ENCODE assay signal across 8 cellular contexts in genomic region chr14:45526715-45527549, GRCh38.
A peak's percentile ranks its signal among the peaks of the same experiment; 100 is the strongest.
DNase-seq lines count a peak whose midpoint lies in the region; ATAC-seq, FAIRE-seq and TF ChIP-seq lines count a peak whose summit lies in the region.

No MANE protein-coding gene starts in this region.

- H3K27ac ChIP-seq in A549 (no peak overlapping the region), neural progenitor cell (no peak overlapping the region)

- DNase-seq in A549 (ENCODE audit: low read depth in 1 of 2, low spot score in 1 of 2) (peak; percentile 20 to 57), HK-2 (ENCODE audit: unreplicated experiment) (peak; percentile 45), NCI-H526 (lab: John Stamatoyannopoulos, UW) (peak; percentile 2 to 44), dermis blood vessel endothelial cell (peak; percentile 1), neural progenitor cell (ENCODE audit: low spot score) (peak; percentile 81)
- no peak for DNase-seq in stimulated activated naive CD4-positive, alpha-beta T cell treated with Interleukin-2 at 50 U/mL for 16 hours (lab: John Stamatoyannopoulos, UW)
- DNase-seq in activated CD4-positive, alpha-beta T cell treated with anti-CD3 and anti-CD28 coated beads, Interleukin-2, amount 50 U/mL, for 4 hours: no peak

- no peaks in the 10 kb centered on the region for H3K27me3 ChIP-seq in neural progenitor cell

- CTCF ChIA-PET in A549 (lab: Yijun Ruan, JAX): interaction anchor here (1.1 kb wide), 1 partner anchor 9 kb away, joined by 3 read pairs; no protein-coding TSS in a partner anchor

- peak overlapping the region; percentile 8 for H3K27ac Mint-ChIP-seq in neural progenitor cell

- no peaks in the 10 kb centered on the region for H3K27me3 Mint-ChIP-seq in neural progenitor cell (ENCODE audit: insufficient read depth, low read depth)

- peak; percentile 32 to 59; a peak in 3 of 5 replicates for TF ChIP-seq RAD21 in A549 (conservative IDR thresholded peaks at IDR 0.05 in 1 of 2, IDR thresholded peaks at IDR 0.05 in 1 of 2)

- H3K4me1 Mint-ChIP-seq in neural progenitor cell: no peaks in the 10 kb centered on the region

- H3K4me1 ChIP-seq in A549 (no peaks in the 10 kb centered on the region), neural progenitor cell (no peaks in the 10 kb centered on the region)

- H3K4me2 ChIP-seq in A549: no peak overlapping the region
- no peak overlapping the region for H3K4me2 ChIP-seq in neural progenitor cell

- no peak for FAIRE-seq in A549 (lab: Jason Lieb, UNC)

- TF ChIP-seq POLR2A in A549 (IDR thresholded peaks at IDR 0.05; ENCODE audit: low read length): no peak

- H2AFZ ChIP-seq in neural progenitor cell (replicated peaks): peak overlapping the region; percentile 98

- H3K36me3 Mint-ChIP-seq in neural progenitor cell: no peaks in the 10 kb centered on the region

- no peak overlapping the region for H3K9ac ChIP-seq in neural progenitor cell

- POLR2A ChIA-PET in A549 (lab: Yijun Ruan, JAX): no interaction called here

- no peak for TF ChIP-seq EP300 in A549 (IDR thresholded peaks at IDR 0.05)

- TF ChIP-seq CTCF in A549 (IDR thresholded peaks at IDR 0.05): peak; percentile 42
- peak; percentile 76 for TF ChIP-seq CTCF in neural progenitor cell (IDR thresholded peaks at IDR 0.05)

- H3K9me3 ChIP-seq in A549: no peaks in the 10 kb centered on the region
- no peaks in the 10 kb centered on the region for H3K9me3 ChIP-seq in neural progenitor cell (ENCODE audit: low read depth)

- H3K9me3 Mint-ChIP-seq in neural progenitor cell: no peaks in the 10 kb centered on the region

- H3F3A ChIP-seq in neural progenitor cell (ENCODE audit: low read depth): no peaks in the 10 kb centered on the region

- H3K4me3 Mint-ChIP-seq in neural progenitor cell: no peak overlapping the region

- 15% methylated on average over 12 of the region's 14 CpGs for whole genome bisulfite sequencing in A549 (ENCODE audit: missing lambda C conversion rate)

- no peaks in the 10 kb centered on the region for H3K36me3 ChIP-seq in neural progenitor cell

- no peak overlapping the region for H3K4me3 ChIP-seq in A549
- no peak overlapping the region for H3K4me3 ChIP-seq in neural progenitor cell

- ATAC-seq in A549 (peak; percentile 74 to 90; a peak in 5 of 6 replicates), GM18868 (IDR thresholded peaks at IDR 0.05; ENCODE audit: unreplicated experiment) (peak; percentile 98)

- no peaks in the 10 kb centered on the region for H4K20me1 ChIP-seq in neural progenitor cell (ENCODE audit: low read depth)

- no peaks in the 10 kb centered on the region for H3K79me2 ChIP-seq in neural progenitor cell (ENCODE audit: low read depth)

TF ChIP-seq in A549, 52 proteins besides CTCF, POLR2A, EP300 and RAD21:
- no peak for TF ChIP-seq PHF8 (IDR thresholded peaks at IDR 0.05; ENCODE audit: borderline replicate concordance, low read depth)
- TF ChIP-seq SMC3 (IDR thresholded peaks at IDR 0.05): 0 out of 3 replicates have a peak, but pooled peaks have one; percentile 24
- no peak for TF ChIP-seq ELK1 (IDR thresholded peaks at IDR 0.05; ENCODE audit: low read depth, low read length)
- no peak for TF ChIP-seq KDM1A (IDR thresholded peaks at IDR 0.05; ENCODE audit: low read depth)

Comparison
In these comparisons a context has a peak if more than half of its experiments do, and no peak if none do; other contexts are left out.
1. DNase-seq: peak in A549 (2 of 2), HK-2 (single experiment), NCI-H526 (2 of 2), dermis blood vessel endothelial cell (single experiment) and neural progenitor cell (single experiment); none in stimulated activated naive CD4-positive, alpha-beta T cell treated with Interleukin-2 at 50 U/mL for 16 hours (single experiment) and activated CD4-positive, alpha-beta T cell treated with anti-CD3 and anti-CD28 coated beads, Interleukin-2, amount 50 U/mL, for 4 hours (0 of 2).